ENCODE assay signal across 24 cellular contexts in the genomic region with DNA sequence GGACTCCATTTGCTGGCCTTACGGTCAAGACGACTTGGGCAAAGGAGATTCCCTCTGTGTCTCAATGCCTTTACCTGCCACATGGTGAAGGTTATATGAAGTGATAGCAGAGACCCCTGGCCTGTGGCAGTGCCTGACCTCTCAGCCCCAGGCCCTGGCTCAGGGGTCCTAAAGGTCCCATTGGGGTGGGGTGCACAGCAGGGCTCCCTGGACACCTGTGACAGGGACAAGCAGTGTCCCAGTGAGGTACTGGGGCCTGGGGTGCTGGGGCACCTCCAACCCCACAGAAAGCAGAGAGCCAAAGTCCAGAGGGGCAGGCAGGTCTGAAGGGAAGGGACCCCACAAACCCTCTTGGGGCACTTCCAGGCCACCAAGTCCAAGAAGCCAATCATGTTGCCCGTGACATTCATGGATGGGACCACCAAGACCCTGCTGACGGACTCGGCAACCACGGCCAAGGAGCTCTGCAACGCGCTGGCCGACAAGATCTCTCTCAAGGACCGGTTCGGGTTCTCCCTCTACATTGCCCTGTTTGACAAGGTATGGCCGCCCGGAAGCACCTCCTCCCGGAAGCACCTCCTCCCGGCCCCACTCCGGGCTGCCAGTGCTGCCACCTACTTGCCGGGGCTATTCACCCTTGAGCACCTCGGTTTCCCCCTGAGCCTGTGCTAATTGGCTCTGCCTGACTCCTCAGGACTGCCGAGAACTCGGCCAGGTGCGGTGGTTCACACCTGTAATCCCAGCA.
"Had no signal": no experiment of that assay in that cellular context is flagged by ENCODE, and none has a peak within 500 bp of the region (broad histone marks: within the 10 kb centered on the region; RNA-seq: fewer than 3 reads in every experiment).

No MANE protein-coding gene starts in this region.

- ATAC-seq: natural killer cell; right cardiac atrium; stimulated activated effector memory CD8-positive, alpha-beta T cell treated with anti-CD3 and anti-CD28 coated beads, Interleukin-12 subunit alpha, Interleukin-12 subunit beta, amount 100 ng/mL, for 72 hours had no signal

- H3K4me3 ChIP-seq: left lung, lung, neural progenitor cell, ovary, suprapubic skin, thoracic aorta, tibial artery, upper lobe of right lung, uterus had no signal

- FAIRE-seq: islet of Langerhans had no signal

- H3K27ac ChIP-seq: left lung, neural progenitor cell, ovary, skin epidermis, suprapubic skin, thoracic aorta, tibial artery, upper lobe of right lung, uterus had no signal

- H3K4me1 ChIP-seq: left lung, neural progenitor cell, suprapubic skin, tibial artery, uterus had no signal

- H3K36me3 ChIP-seq: neural progenitor cell, ovary, suprapubic skin, thoracic aorta, tibial artery, upper lobe of right lung, uterus had no signal

- H3K27me3 ChIP-seq: neural progenitor cell, ovary, suprapubic skin, upper lobe of right lung, uterus had no signal

- DNase-seq: immature natural killer cell; mesendoderm; naive B cell; natural killer cell; nephron progenitor cell; ovary; stimulated activated CD4-positive, alpha-beta T cell treated with anti-CD3 and anti-CD28 coated beads, Interleukin-12 subunit alpha, Interleukin-12 subunit beta, amount 100 ng/mL, for 4 hours; stimulated activated CD4-positive, alpha-beta T cell treated with anti-CD3 and anti-CD28 coated beads, Interleukin-15, amount 100 ng/mL, for 24 hours; stimulated activated CD4-positive, alpha-beta T cell treated with anti-CD3 and anti-CD28 coated beads, Interleukin-2, amount 100 ng/mL, for 24 hours; stimulated activated CD4-positive, alpha-beta T cell treated with anti-CD3 and anti-CD28 coated beads, Interleukin-4, amount 100 ng/mL, for 24 hours; stimulated activated naive CD4-positive, alpha-beta T cell; tibial artery; trophoblast cell; upper lobe of right lung; uterus had no signal

- H3K9ac ChIP-seq: neural progenitor cell had no signal

- H3K9me3 ChIP-seq: left lung, ovary, suprapubic skin, thoracic aorta, tibial artery, upper lobe of right lung, uterus had no signal

- H3K4me2 ChIP-seq: neural progenitor cell had no signal
